ENCODE assay signal across 8 cellular contexts in genomic region chr10:68562666-68563522, GRCh38. TPM values are rescaled to one million over a fixed set of nuclear protein-coding genes. Genes with fewer than 3 reads are reported as not detected.
DNase-seq lines count a peak whose midpoint lies in the region; ATAC-seq and TF ChIP-seq lines count a peak whose summit lies in the region.

No MANE protein-coding gene starts in this region.

- H3K27ac Mint-ChIP-seq in chondrocyte (ENCODE audit: unreplicated experiment) (peak overlapping the region; percentile 95), nephron progenitor cell (peak overlapping the region; percentile 37)

- H3K9me3 ChIP-seq in upper lobe of left lung = no peaks in the 10 kb centered on the region

- TF ChIP-seq POLR2A in upper lobe of left lung (IDR thresholded peaks at IDR 0.05) = no peak

- no peaks in the 10 kb centered on the region for H3K27me3 Mint-ChIP-seq in chondrocyte (ENCODE audit: low read depth)
- peaks cover 6% of the 10 kb centered on the region for H3K27me3 Mint-ChIP-seq in nephron progenitor cell (ENCODE audit: low read depth, poor library complexity)

- TF ChIP-seq EP300 in upper lobe of left lung (IDR thresholded peaks at IDR 0.05) = no peak

- peak overlapping the region; percentile 24; the same call in 1 of the 2 replicates for H3K4me3 ChIP-seq in Jurkat, Clone E6-1 (ENCODE audit: low read length)
- H3K4me3 ChIP-seq in upper lobe of left lung = peak overlapping the region in 2 of 4 donors; percentile 0 to 68

- no peak for TF ChIP-seq CTCF in chondrocyte (IDR thresholded peaks at IDR 0.05)
- no peak for TF ChIP-seq CTCF in nephron progenitor cell (IDR thresholded peaks at IDR 0.05)
- TF ChIP-seq CTCF in upper lobe of left lung (IDR thresholded peaks at IDR 0.05) = no peak

- H3K27ac ChIP-seq in upper lobe of left lung = no peak overlapping the region

- no peaks in the 10 kb centered on the region for H3K36me3 Mint-ChIP-seq in chondrocyte (ENCODE audit: low read depth)
- peaks cover 33% of the 10 kb centered on the region for H3K36me3 Mint-ChIP-seq in nephron progenitor cell (ENCODE audit: low read depth)

- H3K27me3 ChIP-seq in upper lobe of left lung = peaks cover 0 to 14% (median 7%) of the 10 kb centered on the region in 4 donors

- H3K4me3 Mint-ChIP-seq in chondrocyte (ENCODE audit: unreplicated experiment) (peak overlapping the region; percentile 83), nephron progenitor cell (peak overlapping the region; percentile 92)

- ATAC-seq in upper lobe of left lung (ENCODE audit: low FRiP score in 2 of 2) = no peak

- WGBS in upper lobe of left lung, 2 donors = 54 to 57% methylated on average over 12 of the region's 12 CpGs

- no peaks in the 10 kb centered on the region for H3K9me3 Mint-ChIP-seq in chondrocyte (ENCODE audit: low read depth)
- no peaks in the 10 kb centered on the region for H3K9me3 Mint-ChIP-seq in nephron progenitor cell

- H3K4me1 Mint-ChIP-seq in chondrocyte (ENCODE audit: low read depth) = peaks cover 42% of the 10 kb centered on the region
- H3K4me1 Mint-ChIP-seq in nephron progenitor cell = peaks cover 56% of the 10 kb centered on the region

- H3K36me3 ChIP-seq in upper lobe of left lung = no peaks in the 10 kb centered on the region

- peaks cover 8 to 29% (median 20%) of the 10 kb centered on the region in 4 donors for H3K4me1 ChIP-seq in upper lobe of left lung

- DNase-seq in DMS53 (lab: John Stamatoyannopoulos, UW) (peak; percentile 41), chondrocyte (ENCODE audit: low spot score) (no peak), nephron progenitor cell (peak; percentile 15), upper lobe of left lung (no peak), SIG-M5 treated with dmso at 0.1 percent for 504 hours (lab: John Stamatoyannopoulos, UW; ENCODE audit: unreplicated experiment) (no peak), nucleus accumbens (lab: John Stamatoyannopoulos, UW) (no peak)
- DNase-seq in Jurkat, Clone E6-1 (ENCODE audit: low read depth, low spot score) = peak; percentile 60
- DNase-seq in stimulated activated CD4-positive, alpha-beta T cell treated with anti-CD3 and anti-CD28 coated beads, Interleukin-2, amount 100 ng/mL, for 24 hours = no peak

RNA-seq across cellular contexts. Expression of gene TET1, which starts 2.8 kb away (rescaled TPM):
- 3.1 TPM for polyA plus RNA-seq in Jurkat, Clone E6-1 (2012; ENCODE audit: insufficient read depth, insufficient read length)
- 9.7 to 17.8 TPM (median 9.9 TPM) in 3 replicates for total RNA-seq in chondrocyte
- total RNA-seq in upper lobe of left lung = 1 to 10 TPM in 5 of 6 donors, under 1 TPM in 1; 0.55 to 2.0 (median 1.2) TPM

RNA-seq across cellular contexts. Expression of gene SLC25A16, which starts 35.6 kb away (rescaled TPM):
- 15.4 TPM for polyA plus RNA-seq in Jurkat, Clone E6-1 (2012; ENCODE audit: insufficient read depth, insufficient read length)
- 22.9 to 29.8 TPM (median 27.3 TPM) in 3 replicates for total RNA-seq in chondrocyte
- 10 to 100 TPM; 20.2 to 43.1 (median 35.6) TPM for total RNA-seq in upper lobe of left lung

Comparison
In these comparisons a context has a peak if more than half of its experiments do, and no peak if none do; other contexts are left out.
1. DNase-seq: peak in DMS53 (single experiment), Jurkat, Clone E6-1 (single experiment) and nephron progenitor cell (single experiment); none in chondrocyte (single experiment), upper lobe of left lung (0 of 2), stimulated activated CD4-positive, alpha-beta T cell treated with anti-CD3 and anti-CD28 coated beads, Interleukin-2, amount 100 ng/mL, for 24 hours (0 of 2), SIG-M5 treated with dmso at 0.1 percent for 504 hours (single experiment) and nucleus accumbens (0 of 56).